13 cellular contexts compared by ENCODE assay signal in the genomic region with DNA sequence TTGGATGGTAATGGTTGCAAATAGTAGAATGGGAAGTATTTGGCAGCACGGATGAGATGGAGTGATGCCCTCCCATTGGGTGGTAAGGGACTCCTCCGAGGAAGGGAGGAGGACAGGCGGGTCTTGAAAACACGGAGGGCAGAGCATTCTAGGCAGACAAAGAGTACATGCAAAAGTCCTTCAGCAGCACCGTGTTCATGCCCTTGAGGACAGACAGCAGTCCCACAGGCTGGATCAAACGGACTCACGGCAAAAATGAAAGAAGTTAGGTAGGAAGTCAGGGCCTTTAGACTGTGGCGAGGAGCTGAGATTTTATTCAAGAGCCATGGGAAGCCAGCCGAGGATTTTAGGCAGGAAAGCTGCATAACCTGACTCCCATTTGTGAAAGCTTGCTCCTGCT.
"Had no signal": no experiment of that assay in that cellular context is flagged by ENCODE, and none has a peak within 500 bp of the region (broad histone marks: within the 10 kb centered on the region; RNA-seq: fewer than 3 reads in every experiment).

No MANE protein-coding gene starts in this region.

- H3K36me3 Mint-ChIP-seq: activated naive CD8-positive, alpha-beta T cell had no signal

- H3K79me2 ChIP-seq: hepatocyte had no signal

- DNase-seq: activated CD4-positive, alpha-beta T cell treated with anti-CD3 and anti-CD28 coated beads, Interleukin-2, amount 50 U/mL, for 1 hour; activated effector memory CD4-positive, alpha-beta T cell treated with Interleukin-2 at 50 U/mL for 16 hours; activated T-cell treated with anti-CD3 and anti-CD28 coated beads, Interleukin-2, amount 50 U/mL, for 1 hour; effector memory CD4-positive, alpha-beta T cell; naive B cell; stimulated activated CD4-positive, alpha-beta T cell treated with anti-CD3 and anti-CD28 coated beads, Interleukin-12 subunit alpha, Interleukin-12 subunit beta, amount 100 ng/mL, for 4 hours; stimulated activated naive CD4-positive, alpha-beta T cell treated with Interleukin-2 at 50 U/mL for 16 hours had no signal

- H3K27me3 Mint-ChIP-seq: activated naive CD8-positive, alpha-beta T cell had no signal

- H3K27me3 ChIP-seq: gastroesophageal sphincter, hepatocyte, testis had no signal

- H2AFZ ChIP-seq: hepatocyte had no signal

- H3K27ac ChIP-seq: epithelial cell of prostate, hepatocyte, prostate gland, testis had no signal

- H3K4me3 ChIP-seq: gastroesophageal sphincter, hepatocyte, prostate gland, testis had no signal

- H3K9me3 Mint-ChIP-seq: naive B cell had no signal

- H3K27ac Mint-ChIP-seq: activated naive CD8-positive, alpha-beta T cell had no signal

- H3K9me3 ChIP-seq: gastroesophageal sphincter, prostate gland, testis had no signal

- H3K36me3 ChIP-seq: gastroesophageal sphincter, prostate gland had no signal

- H3K4me3 Mint-ChIP-seq: activated naive CD8-positive, alpha-beta T cell; naive B cell had no signal

- H3K4me1 ChIP-seq: prostate gland had no signal

- H3K4me2 ChIP-seq: hepatocyte had no signal
